ENCODE assay signal across 32 cellular contexts in genomic region chr19:44527554-44527953, GRCh38. TPM values are rescaled to one million over a fixed set of nuclear protein-coding genes. Genes with fewer than 3 reads are reported as not detected.
"Had no signal": no experiment of that assay in that cellular context is flagged by ENCODE, and none has a peak within 500 bp of the region (broad histone marks: within the 10 kb centered on the region; RNA-seq: fewer than 3 reads in every experiment).

No MANE protein-coding gene starts in this region.

- DNase-seq: stimulated activated CD4-positive, alpha-beta T cell treated with anti-CD3 and anti-CD28 coated beads, Interleukin-2, amount 100 ng/mL, for 48 hours; stimulated activated CD4-positive, alpha-beta T cell treated with anti-CD3 and anti-CD28 coated beads, Interleukin-4, amount 100 ng/mL, for 1 hour; stimulated activated CD4-positive, alpha-beta T cell treated with anti-CD3 and anti-CD28 coated beads, Interleukin-4, amount 100 ng/mL, for 24 hours; stimulated activated CD4-positive, alpha-beta T cell treated with anti-CD3 and anti-CD28 coated beads, Interleukin-4, amount 100 ng/mL, for 4 hours; stimulated activated CD8-positive, alpha-beta memory T cell treated with anti-CD3 and anti-CD28 coated beads, Interleukin-4, amount 100 ng/mL, for 48 hours; stimulated activated naive B cell treated with anti-CD40 and anti-IgM and Interleukin-4, amounts not matched to agents 10 μg/mL and 1 μg/mL and 100 μg/mL, for 72 hours; stimulated activated naive CD4-positive, alpha-beta T cell; stimulated activated naive CD4-positive, alpha-beta T cell treated with Interleukin-2 at 50 U/mL for 16 hours; stimulated activated naive CD8-positive, alpha-beta T cell treated with anti-CD3 and anti-CD28 coated beads, Interleukin-15, amount 100 ng/mL, for 72 hours; stimulated activated naive CD8-positive, alpha-beta T cell treated with anti-CD3 and anti-CD28 coated beads, Interleukin-15, Interleukin-2, amounts not matched to agents 100 U/mL and 50 U/mL, for 24 hours; stomach; substantia nigra; testis; thyroid gland; tibial artery; transverse colon; upper lobe of left lung; upper lobe of right lung; uterus had no signal

- H3K36me3 Mint-ChIP-seq: stimulated activated effector memory CD8-positive, alpha-beta T cell treated with anti-CD3 and anti-CD28 coated beads, Interleukin-12 subunit alpha, Interleukin-12 subunit beta, amount 100 ng/mL, for 72 hours; stimulated activated memory B cell treated with anti-CD40 and anti-IgM and Interleukin-4, amounts not matched to agents 10 μg/mL and 1 μg/mL and 100 μg/mL, for 72 hours; stimulated activated naive B cell treated with anti-CD40 and anti-IgM and Interleukin-4, amounts not matched to agents 10 μg/mL and 1 μg/mL and 100 μg/mL, for 72 hours; type B pancreatic cell had no signal

- H3K27ac ChIP-seq: stomach, suprapubic skin, testis, thoracic aorta, thyroid gland, tibial artery, tibial nerve, transverse colon, upper lobe of left lung, upper lobe of right lung, uterus, vagina had no signal

- H3K36me3 ChIP-seq: stomach, suprapubic skin, thoracic aorta, thyroid gland, tibial artery, tibial nerve, transverse colon, upper lobe of left lung, upper lobe of right lung, uterus, vagina had no signal

- H3K4me1 ChIP-seq: stomach, suprapubic skin, testis, thyroid gland, tibial artery, tibial nerve, transverse colon, upper lobe of left lung, upper lobe of right lung, uterus, vagina had no signal

- H3K4me3 ChIP-seq: stomach, suprapubic skin, testis, thoracic aorta, thyroid gland, tibial artery, tibial nerve, transverse colon, upper lobe of left lung, upper lobe of right lung, uterus, vagina had no signal

- H3K27ac Mint-ChIP-seq: stimulated activated effector memory CD8-positive, alpha-beta T cell treated with anti-CD3 and anti-CD28 coated beads, Interleukin-12 subunit alpha, Interleukin-12 subunit beta, amount 100 ng/mL, for 72 hours; stimulated activated memory B cell treated with anti-CD40 and anti-IgM and Interleukin-4, amounts not matched to agents 10 μg/mL and 1 μg/mL and 100 μg/mL, for 72 hours; stimulated activated naive B cell treated with anti-CD40 and anti-IgM and Interleukin-4, amounts not matched to agents 10 μg/mL and 1 μg/mL and 100 μg/mL, for 72 hours; stimulated activated naive CD8-positive, alpha-beta T cell treated with anti-CD3 and anti-CD28 coated beads, Interleukin-15, amount 100 ng/mL, for 72 hours; stimulated activated naive CD8-positive, alpha-beta T cell treated with anti-CD3 and anti-CD28 coated beads, Interleukin-15, Interleukin-2, amounts not matched to agents 100 ng/mL and 50 ng/mL, for 24 hours; type B pancreatic cell had no signal

- H3K9me3 ChIP-seq: suprapubic skin, testis, thoracic aorta, thyroid gland, tibial artery, transverse colon, upper lobe of left lung, upper lobe of right lung, uterus, vagina had no signal

- FAIRE-seq: urothelium cell line had no signal

- H3K27me3 ChIP-seq: testis, thyroid gland, tibial nerve, upper lobe of left lung, uterus, vagina had no signal

- H3K9me3 Mint-ChIP-seq: type B pancreatic cell had no signal

- H3K4me3 Mint-ChIP-seq: stimulated activated effector memory CD8-positive, alpha-beta T cell treated with anti-CD3 and anti-CD28 coated beads, Interleukin-12 subunit alpha, Interleukin-12 subunit beta, amount 100 ng/mL, for 72 hours; stimulated activated memory B cell treated with anti-CD40 and anti-IgM and Interleukin-4, amounts not matched to agents 10 μg/mL and 1 μg/mL and 100 μg/mL, for 72 hours; stimulated activated naive B cell treated with anti-CD40 and anti-IgM and Interleukin-4, amounts not matched to agents 10 μg/mL and 1 μg/mL and 100 μg/mL, for 72 hours; stimulated activated naive CD8-positive, alpha-beta T cell treated with anti-CD3 and anti-CD28 coated beads, Interleukin-15, amount 100 ng/mL, for 72 hours; stimulated activated naive CD8-positive, alpha-beta T cell treated with anti-CD3 and anti-CD28 coated beads, Interleukin-15, Interleukin-2, amounts not matched to agents 100 ng/mL and 50 ng/mL, for 24 hours; type B pancreatic cell had no signal

- H3K4me1 Mint-ChIP-seq: stimulated activated effector memory CD8-positive, alpha-beta T cell treated with anti-CD3 and anti-CD28 coated beads, Interleukin-12 subunit alpha, Interleukin-12 subunit beta, amount 100 ng/mL, for 72 hours; stimulated activated memory B cell treated with anti-CD40 and anti-IgM and Interleukin-4, amounts not matched to agents 10 μg/mL and 1 μg/mL and 100 μg/mL, for 72 hours; stimulated activated naive B cell treated with anti-CD40 and anti-IgM and Interleukin-4, amounts not matched to agents 10 μg/mL and 1 μg/mL and 100 μg/mL, for 72 hours; stimulated activated naive CD8-positive, alpha-beta T cell treated with anti-CD3 and anti-CD28 coated beads, Interleukin-15, amount 100 ng/mL, for 72 hours had no signal

- ATAC-seq: stimulated activated effector memory CD8-positive, alpha-beta T cell treated with anti-CD3 and anti-CD28 coated beads, Interleukin-12 subunit alpha, Interleukin-12 subunit beta, amount 100 ng/mL, for 72 hours; stimulated activated memory B cell treated with anti-CD40 and anti-IgM and Interleukin-4, amounts not matched to agents 10 μg/mL and 1 μg/mL and 100 μg/mL, for 72 hours; stimulated activated naive B cell treated with anti-CD40 and anti-IgM and Interleukin-4, amounts not matched to agents 10 μg/mL and 1 μg/mL and 100 μg/mL, for 72 hours; stimulated activated naive CD8-positive, alpha-beta T cell treated with anti-CD3 and anti-CD28 coated beads, Interleukin-15, amount 100 ng/mL, for 72 hours; stimulated activated naive CD8-positive, alpha-beta T cell treated with anti-CD3 and anti-CD28 coated beads, Interleukin-15, Interleukin-2, amounts not matched to agents 100 U/mL and 50 U/mL, for 24 hours; upper lobe of right lung had no signal

RNA-seq across cellular contexts. Expression of gene CEACAM20, which starts 1.9 kb away (rescaled TPM):
- total RNA-seq: subcutaneous adipose tissue, temporal lobe, thoracic aorta, thyroid gland, tibial nerve, upper lobe of left lung, ureter, urinary bladder, vagina had no signal
- polyA plus RNA-seq: stomach, urinary bladder had no signal
